In genomic region chr16:10180771-10181163, GRCh38 we compare ENCODE assay signal across 8 cellular contexts. TPM values are rescaled to one million over a fixed set of nuclear protein-coding genes. Genes with fewer than 3 reads are reported as not detected.
DNase-seq lines count a peak whose midpoint lies in the region; ATAC-seq and TF ChIP-seq lines count a peak whose summit lies in the region.

No MANE protein-coding gene starts in this region.

- H3K9me3 ChIP-seq in ectodermal cell (ENCODE audit: control insufficient read depth, low read length) (no peaks in the 10 kb centered on the region), muscle layer of duodenum (ENCODE audit: control insufficient read depth in 1 of 2, low read length in 2 of 2) (no peaks in the 10 kb centered on the region)

- WGBS in ectodermal cell, 2 experiments: 2 to 4% methylated on average over 24 of the region's 24 CpGs

- no peaks in the 10 kb centered on the region for H3K36me3 ChIP-seq in ectodermal cell (ENCODE audit: control insufficient read depth, insufficient read depth, low read length)
- H3K36me3 ChIP-seq in muscle layer of duodenum (ENCODE audit: control insufficient read depth in 1 of 2, insufficient read depth in 2 of 2, low read length in 2 of 2): no peaks in the 10 kb centered on the region

- ATAC-seq in GM18907 (IDR thresholded peaks at IDR 0.05; ENCODE audit: unreplicated experiment): no peak

- peaks cover 5% of the 10 kb centered on the region for H3K9me3 Mint-ChIP-seq in osteocyte (ENCODE audit: unreplicated experiment)

- H3K27ac ChIP-seq in ectodermal cell (ENCODE audit: insufficient read depth, low read depth, low read length, poor library complexity, severe bottlenecking): no peak overlapping the region
- no peak overlapping the region for H3K27ac ChIP-seq in muscle layer of duodenum (ENCODE audit: low read length)

- peak overlapping the region; percentile 47 for H3K4me3 ChIP-seq in ectodermal cell (ENCODE audit: insufficient read depth, low read depth, low read length)
- peak overlapping the region; percentile 39 to 67 for H3K4me3 ChIP-seq in muscle layer of duodenum (ENCODE audit: low read depth in 1 of 2, low read length in 2 of 2)

- no peak overlapping the region for H3K4me3 Mint-ChIP-seq in osteocyte (ENCODE audit: unreplicated experiment)

- DNase-seq in EH (ENCODE audit: low read depth) (peak; percentile 15), NCI-H524 treated with DMSO at 0.1 percent for 48 hours (lab: John Stamatoyannopoulos, UW) (peak; percentile 21), osteocyte (ENCODE audit: extremely low spot score, unreplicated experiment) (no peak), DMS114 treated with DMSO at 0.1 percent for 48 hours (lab: John Stamatoyannopoulos, UW; ENCODE audit: unreplicated experiment) (no peak), GF-D8 (lab: John Stamatoyannopoulos, UW) (no peak)

- peaks cover 13% of the 10 kb centered on the region for H3K27me3 Mint-ChIP-seq in osteocyte (ENCODE audit: unreplicated experiment)

- no peak overlapping the region for H3K27ac Mint-ChIP-seq in osteocyte (ENCODE audit: unreplicated experiment)

- H3K4me1 Mint-ChIP-seq in osteocyte (ENCODE audit: unreplicated experiment): no peaks in the 10 kb centered on the region

- H3K27me3 ChIP-seq in ectodermal cell (ENCODE audit: control insufficient read depth, insufficient read depth, low read length, poor library complexity, severe bottlenecking) (peaks cover 58% of the 10 kb centered on the region), muscle layer of duodenum (ENCODE audit: low read depth, low read length) (peaks cover 30% of the 10 kb centered on the region)

- H3K4me1 ChIP-seq in ectodermal cell (ENCODE audit: control insufficient read depth, insufficient read depth, low read length) (peaks cover 3% of the 10 kb centered on the region), muscle layer of duodenum (ENCODE audit: control insufficient read depth in 1 of 2, insufficient read depth in 2 of 2, low read length in 2 of 2) (peaks cover 0 to 28% of the 10 kb centered on the region in 2 donors)

- H3K36me3 Mint-ChIP-seq in osteocyte (ENCODE audit: unreplicated experiment): no peaks in the 10 kb centered on the region

- TF ChIP-seq CTCF in osteocyte (IDR thresholded peaks at IDR 0.05): no peak

RNA-seq across cellular contexts. Expression of gene GRIN2A, which starts 1.5 kb away (rescaled TPM):
- polyA plus RNA-seq in ectodermal cell (2013, experiment 1 of 4): 0.89 TPM
- polyA plus RNA-seq in ectodermal cell (2013, experiment 2 of 4): 0.91 TPM
- 0.85 TPM for polyA plus RNA-seq in ectodermal cell (2013, experiment 3 of 4)
- polyA plus RNA-seq in ectodermal cell (2013, experiment 4 of 4): 1.3 TPM
- total RNA-seq in osteocyte: not detected in 2 replicates

Comparison
In these comparisons a context has a peak if more than half of its experiments do, and no peak if none do; other contexts are left out.
1. DNase-seq: peak in EH (single experiment) and NCI-H524 treated with DMSO at 0.1 percent for 48 hours (single experiment); none in osteocyte (single experiment), DMS114 treated with DMSO at 0.1 percent for 48 hours (single experiment) and GF-D8 (single experiment).